29 cellular contexts compared by ENCODE assay signal in genomic region chr6:163691049-163691448, GRCh38.
"Had no signal": no experiment of that assay in that cellular context is flagged by ENCODE, and none has a peak within 500 bp of the region (broad histone marks: within the 10 kb centered on the region; RNA-seq: fewer than 3 reads in every experiment).

No MANE protein-coding gene starts in this region.

- H3K9me3 Mint-ChIP-seq: naive B cell; naive thymus-derived CD8-positive, alpha-beta T cell; natural killer cell treated with Interleukin-12 subunit alpha and Interleukin-12 subunit beta and Interleukin-15 and Interleukin-18, amount 100 ng/mL, for 72 hours; nephron progenitor cell; neural crest cell had no signal

- H3K4me1 Mint-ChIP-seq: naive thymus-derived CD8-positive, alpha-beta T cell; nephron progenitor cell had no signal

- FAIRE-seq: small intestine, urothelium cell line had no signal

- H3K79me2 ChIP-seq: parathyroid adenoma had no signal

- H3K27ac ChIP-seq: neutrophil, ovary, parathyroid adenoma, psoas muscle, right lobe of liver, sigmoid colon, stomach, thoracic aorta, thyroid gland, tibial nerve, upper lobe of left lung, vagina had no signal

- DNase-seq: naive B cell; naive thymus-derived CD8-positive, alpha-beta T cell; nephron progenitor cell; nucleus accumbens; ovary; posterior cingulate gyrus; psoas muscle; right cardiac atrium; right lobe of liver; sigmoid colon; small intestine; stimulated activated CD4-positive, alpha-beta T cell treated with anti-CD3 and anti-CD28 coated beads, Interleukin-1b, Interleukin-23, amount 100 ng/mL, for 48 hours; stimulated activated CD4-positive, alpha-beta T cell treated with anti-CD3 and anti-CD28 coated beads, Interleukin-4, amount 100 ng/mL, for 1 hour; stimulated activated CD4-positive, alpha-beta T cell treated with anti-CD3 and anti-CD28 coated beads, Interleukin-4, amount 100 ng/mL, for 4 hours; stimulated activated CD8-positive, alpha-beta memory T cell treated with anti-CD3 and anti-CD28 coated beads, Interleukin-4, amount 100 ng/mL, for 48 hours; stimulated activated naive CD4-positive, alpha-beta T cell treated with Interleukin-2 at 50 U/mL for 16 hours; stomach; thyroid gland; trophoblast cell; upper lobe of left lung had no signal

- ATAC-seq: naive thymus-derived CD8-positive, alpha-beta T cell; psoas muscle; right cardiac atrium had no signal

- H2AFZ ChIP-seq: parathyroid adenoma had no signal

- H3K36me3 ChIP-seq: neutrophil, ovary, right lobe of liver, sigmoid colon, stomach, thoracic aorta, thyroid gland, tibial nerve, upper lobe of left lung, vagina had no signal

- H3K4me3 ChIP-seq: ovary, psoas muscle, right lobe of liver, sigmoid colon, stomach, thoracic aorta, thyroid gland, tibial nerve, upper lobe of left lung, vagina had no signal

- H3K9me3 ChIP-seq: neutrophil, ovary, psoas muscle, right lobe of liver, sigmoid colon, stomach, thoracic aorta, thyroid gland, tibial nerve, upper lobe of left lung, vagina had no signal

- H3K9ac ChIP-seq: parathyroid adenoma had no signal

- H3K27me3 ChIP-seq: ovary, right lobe of liver, sigmoid colon, stomach, thyroid gland, tibial nerve, upper lobe of left lung, vagina had no signal

- H3K4me1 ChIP-seq: parathyroid adenoma, sigmoid colon, thyroid gland, upper lobe of left lung, vagina had no signal

- H3K27ac Mint-ChIP-seq: naive B cell; naive thymus-derived CD8-positive, alpha-beta T cell; natural killer cell treated with Interleukin-12 subunit alpha and Interleukin-12 subunit beta and Interleukin-15 and Interleukin-18, amount 100 ng/mL, for 72 hours; nephron progenitor cell; progenitor cell of endocrine pancreas had no signal

- H3K36me3 Mint-ChIP-seq: naive thymus-derived CD8-positive, alpha-beta T cell; natural killer cell treated with Interleukin-12 subunit alpha and Interleukin-12 subunit beta and Interleukin-15 and Interleukin-18, amount 100 ng/mL, for 72 hours had no signal

- H3K4me3 Mint-ChIP-seq: naive B cell; naive thymus-derived CD8-positive, alpha-beta T cell; natural killer cell treated with Interleukin-12 subunit alpha and Interleukin-12 subunit beta and Interleukin-15 and Interleukin-18, amount 100 ng/mL, for 72 hours; nephron progenitor cell; neural crest cell had no signal
